In genomic region chr10:65010845-65011244, GRCh38 we compare ENCODE assay signal across 32 cellular contexts.
"Had no signal": no experiment of that assay in that cellular context is flagged by ENCODE, and none has a peak within 500 bp of the region (broad histone marks: within the 10 kb centered on the region; RNA-seq: fewer than 3 reads in every experiment).

No MANE protein-coding gene starts in this region.

- ATAC-seq: activated CD4-positive, CD25-positive, alpha-beta regulatory T cell treated with anti-CD3 and anti-CD28 coated beads, Interleukin-2, amount 50 U/mL, for 24 hours; activated CD8-positive, alpha-beta T cell treated with anti-CD3 and anti-CD28 coated beads for 36 hours; activated T-cell treated with anti-CD3 and anti-CD28 coated beads, Interleukin-2, amount 50 U/mL, for 4 hours; activated T-helper 17 cell treated with anti-CD3 and anti-CD28 coated beads, Interleukin-2, amount 50 U/mL, for 72 hours; effector memory CD8-positive, alpha-beta T cell; foreskin keratinocyte; gastrocnemius medialis; heart left ventricle; T-helper 17 cell had no signal

- H3K4me1 ChIP-seq: esophagus muscularis mucosa, foreskin keratinocyte, gastrocnemius medialis, heart left ventricle had no signal

- H3K4me1 Mint-ChIP-seq: activated B cell treated with CpG ODN at 0.5 μM for 24 hours; activated T-helper 17 cell treated with anti-CD3 and anti-CD28 coated beads, Interleukin-2, amount 50 U/mL, for 72 hours; central memory CD8-positive, alpha-beta T cell; T-helper 17 cell had no signal

- H3K4me3 Mint-ChIP-seq: activated B cell treated with CpG ODN at 0.5 μM for 24 hours; activated CD8-positive, alpha-beta T cell treated with anti-CD3 and anti-CD28 coated beads for 36 hours; activated naive CD8-positive, alpha-beta T cell; activated T-cell treated with anti-CD3 and anti-CD28 coated beads, Interleukin-2, amount 50 U/mL, for 4 hours; activated T-helper 17 cell treated with anti-CD3 and anti-CD28 coated beads, Interleukin-2, amount 50 U/mL, for 72 hours; central memory CD8-positive, alpha-beta T cell; effector memory CD8-positive, alpha-beta T cell; T-helper 17 cell; T-helper 2 cell treated with Interferon-gamma antibody and Interleukin-4, amounts not matched to agents 5 μg/mL and 100 μg/mL, for 36 hours had no signal

- H3K27ac Mint-ChIP-seq: activated B cell treated with CpG ODN at 0.5 μM for 24 hours; activated CD8-positive, alpha-beta T cell treated with anti-CD3 and anti-CD28 coated beads for 36 hours; activated naive CD8-positive, alpha-beta T cell; activated T-helper 17 cell treated with anti-CD3 and anti-CD28 coated beads, Interleukin-2, amount 50 U/mL, for 72 hours; effector memory CD8-positive, alpha-beta T cell; T-helper 17 cell; T-helper 2 cell treated with Interferon-gamma antibody and Interleukin-4, amounts not matched to agents 5 μg/mL and 100 μg/mL, for 36 hours had no signal

- H3K27me3 ChIP-seq: brain microvascular endothelial cell, esophagus muscularis mucosa, foreskin keratinocyte, gastrocnemius medialis, heart left ventricle had no signal

- H3K4me3 ChIP-seq: esophagus muscularis mucosa, gastrocnemius medialis, heart left ventricle had no signal

- H3K36me3 ChIP-seq: brain microvascular endothelial cell, esophagus muscularis mucosa, gastrocnemius medialis, heart left ventricle, WERI-Rb-1 had no signal

- H3K9me3 ChIP-seq: gastrocnemius medialis had no signal

- H3K36me3 Mint-ChIP-seq: activated naive CD8-positive, alpha-beta T cell had no signal

- H3K27me3 Mint-ChIP-seq: activated B cell treated with CpG ODN at 0.5 μM for 24 hours; activated CD8-positive, alpha-beta T cell treated with anti-CD3 and anti-CD28 coated beads for 36 hours; activated naive CD8-positive, alpha-beta T cell; activated T-helper 17 cell treated with anti-CD3 and anti-CD28 coated beads, Interleukin-2, amount 50 U/mL, for 72 hours; central memory CD8-positive, alpha-beta T cell; effector memory CD8-positive, alpha-beta T cell; T-helper 17 cell had no signal

- H3K9me3 Mint-ChIP-seq: activated B cell treated with CpG ODN at 0.5 μM for 24 hours had no signal

- DNase-seq: activated B cell treated with CpG ODN at 0.5 μM for 24 hours; activated CD4-positive, alpha-beta T cell treated with anti-CD3 and anti-CD28 coated beads for 48 hours; activated CD4-positive, alpha-beta T cell treated with anti-CD3 and anti-CD28 coated beads, Interleukin-2, amount 50 U/mL, for 1 hour; activated CD4-positive, alpha-beta T cell treated with anti-CD3 and anti-CD28 coated beads, Interleukin-2, amount 50 U/mL, for 48 hours; activated CD8-positive, alpha-beta memory T cell treated with anti-CD3 and anti-CD28 coated beads for 24 hours; activated CD8-positive, alpha-beta T cell treated with anti-CD3 and anti-CD28 coated beads for 36 hours; activated effector memory CD4-positive, alpha-beta T cell treated with Interleukin-2 at 50 U/mL for 16 hours; activated gamma-delta T cell treated with Interleukin-2 at 50 U/mL for 16 hours; activated naive CD4-positive, alpha-beta T cell treated with anti-CD3 and anti-CD28 coated beads, Interleukin-2, amount 50 U/mL, for 16 hours; activated naive CD4-positive, alpha-beta T cell treated with Interleukin-2 at 50 U/mL for 16 hours; activated T-cell treated with anti-CD3 and anti-CD28 coated beads, Interleukin-2, amount 50 U/mL, for 4 hours; amniotic stem cell; anterior cingulate cortex; brain microvascular endothelial cell; cortex of kidney; dermis blood vessel endothelial cell; effector CD4-positive, alpha-beta T cell; effector memory CD8-positive, alpha-beta T cell; erythroblast; foreskin keratinocyte; gastrocnemius medialis; glutamatergic neuron; heart left ventricle; T-helper 17 cell; T1000; WERI-Rb-1 had no signal

- H3K27ac ChIP-seq: brain microvascular endothelial cell, esophagus muscularis mucosa, foreskin keratinocyte, gastrocnemius medialis, heart left ventricle, WERI-Rb-1 had no signal
